Comparison of ENCODE assay signal across 19 cellular contexts in the genomic region with DNA sequence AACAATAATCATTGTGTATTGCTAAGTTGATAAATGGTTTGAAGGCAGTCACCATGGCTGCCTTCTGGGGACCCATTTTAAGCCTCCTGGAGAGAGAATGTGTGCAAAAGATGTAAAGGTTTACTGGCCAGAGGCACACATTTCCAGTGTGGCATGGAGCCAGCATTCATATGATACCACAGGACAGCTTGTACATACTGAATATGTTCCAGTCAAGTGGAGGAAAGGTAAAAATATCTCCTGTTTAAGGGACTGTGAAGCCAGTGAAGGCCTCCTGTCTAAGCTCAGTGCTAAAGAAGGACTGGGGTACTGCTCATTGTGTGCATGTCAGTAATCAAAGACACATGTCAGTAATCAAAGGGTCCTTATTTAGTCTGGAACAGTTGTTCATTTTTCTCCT.
DNase-seq lines count a peak whose midpoint lies in the region; ATAC-seq, FAIRE-seq and TF ChIP-seq lines count a peak whose summit lies in the region.
"Had no signal": no experiment of that assay in that cellular context is flagged by ENCODE, and none has a peak within 500 bp of the region (broad histone marks: within the 10 kb centered on the region; RNA-seq: fewer than 3 reads in every experiment).

No MANE protein-coding gene starts in this region.

- no peaks in the 10 kb centered on the region for H3K36me3 ChIP-seq in trophoblast cell (ENCODE audit: control insufficient read depth in 1 of 2, insufficient read depth in 2 of 2, low read length in 2 of 2)
- H3K36me3 ChIP-seq: brain microvascular endothelial cell, neural progenitor cell had no signal

- H2AFZ ChIP-seq in trophoblast cell (ENCODE audit: insufficient read depth, low read length, poor library complexity) = no peak overlapping the region
- H2AFZ ChIP-seq: neural progenitor cell had no signal

- H4K12ac ChIP-seq in trophoblast cell (ENCODE audit: low read depth, low read length) = no peak overlapping the region

- H3K14ac ChIP-seq in trophoblast cell (ENCODE audit: low read length) = no peak overlapping the region

- TF ChIP-seq CTCF in fibroblast of the aortic adventitia (IDR thresholded peaks at IDR 0.05; ENCODE audit: insufficient read depth, low read length) = no peak

- H3K4me2 ChIP-seq in trophoblast cell (ENCODE audit: low read length) = no peak overlapping the region
- H3K4me2 ChIP-seq: neural progenitor cell had no signal

- H3K9ac ChIP-seq in trophoblast cell (ENCODE audit: low read length) = peak overlapping the region; percentile 21
- H3K9ac ChIP-seq: neural progenitor cell had no signal

- H3K27me3 ChIP-seq in trophoblast cell (ENCODE audit: insufficient read depth, low read length) = no peaks in the 10 kb centered on the region
- H3K27me3 ChIP-seq: brain microvascular endothelial cell, neural progenitor cell had no signal

- H3K23ac ChIP-seq in trophoblast cell (ENCODE audit: low read length) = peak overlapping the region; percentile 96

- no peaks in the 10 kb centered on the region for H3K4me1 ChIP-seq in trophoblast cell (ENCODE audit: control insufficient read depth in 1 of 2, insufficient read depth in 2 of 2, low read length in 2 of 2)
- H3K4me1 ChIP-seq: neural progenitor cell had no signal

- DNase-seq in H54 (ENCODE audit: insufficient read length, low spot score) = no peak
- peak; percentile 74 for DNase-seq in NCI-H2171 treated with DMSO at 0.1 percent for 48 hours (lab: John Stamatoyannopoulos, UW)
- DNase-seq in fibroblast of the aortic adventitia (ENCODE audit: low read depth) = peak; percentile 13
- DNase-seq in trophoblast cell = no peak
- no peak for DNase-seq in T-helper 9 cell
- DNase-seq in activated CD4-positive, CD25-positive, alpha-beta regulatory T cell treated with anti-CD3 and anti-CD28 coated beads, Interleukin-2, amount 50 U/mL, for 72 hours = no peak
- DNase-seq: activated CD4-positive, alpha-beta T cell treated with anti-CD3 and anti-CD28 coated beads for 48 hours; activated naive CD4-positive, alpha-beta T cell treated with anti-CD3 and anti-CD28 coated beads, Interleukin-2, amount 50 U/mL, for 16 hours; brain microvascular endothelial cell; DMS79 treated with DMSO at 0.1 percent for 48 hours; effector memory CD4-positive, alpha-beta T cell; foreskin melanocyte; GOT3; NCI-H1694 treated with DMSO at 0.1 percent for 48 hours; NK-92 treated with Interleukin-12 subunit alpha and Interleukin-12 subunit beta, amount 100 ng/mL, for 24 hours; stimulated activated CD4-positive, alpha-beta T cell treated with anti-CD3 and anti-CD28 coated beads, Interleukin-2, amount 100 ng/mL, for 24 hours had no signal

- no peaks in the 10 kb centered on the region for H3K79me2 ChIP-seq in trophoblast cell (ENCODE audit: control insufficient read depth, insufficient read depth, low read length, poor library complexity)

- no peak overlapping the region for H3K18ac ChIP-seq in trophoblast cell (ENCODE audit: low read length)

- H3K4me3 ChIP-seq in fibroblast of the aortic adventitia (ENCODE audit: low read depth, low read length) (no peak overlapping the region), trophoblast cell (ENCODE audit: low read depth, low read length) (no peak overlapping the region)
- H3K4me3 ChIP-seq: neural progenitor cell had no signal

- no peak overlapping the region for H4K8ac ChIP-seq in trophoblast cell (ENCODE audit: low read depth, low read length)

- peak; percentile 11 for FAIRE-seq in H54 (lab: Jason Lieb, UNC)

- H2BK5ac ChIP-seq in trophoblast cell (ENCODE audit: low read depth, low read length, poor library complexity) = no peak overlapping the region

- no peak overlapping the region for H3K27ac ChIP-seq in trophoblast cell (ENCODE audit: low read depth, low read length)
- H3K27ac ChIP-seq: brain microvascular endothelial cell, C4-2B, neural progenitor cell had no signal

- no peak for TF ChIP-seq POLR2A in H54 (IDR thresholded peaks at IDR 0.05; ENCODE audit: low read depth, low read length)

- H2BK12ac ChIP-seq in trophoblast cell (ENCODE audit: low read length) = no peak overlapping the region

- no peaks in the 10 kb centered on the region for H3K79me1 ChIP-seq in trophoblast cell (ENCODE audit: low read length)

- ATAC-seq in HG03378 (IDR thresholded peaks at IDR 0.05; ENCODE audit: unreplicated experiment) = no peak

- no peaks in the 10 kb centered on the region for H3K9me3 ChIP-seq in trophoblast cell (ENCODE audit: insufficient read depth, low read depth, low read length)

- no peak overlapping the region for H3K4ac ChIP-seq in trophoblast cell (ENCODE audit: low read depth, low read length)

- H2AK5ac ChIP-seq in trophoblast cell (ENCODE audit: low read length) = no peak overlapping the region

- H4K91ac ChIP-seq in trophoblast cell (ENCODE audit: low read depth, low read length) = no peak overlapping the region

- no peak overlapping the region for H2BK120ac ChIP-seq in trophoblast cell (ENCODE audit: insufficient read depth, low read length, poor library complexity)

Comparison
In these comparisons a context has a peak if more than half of its experiments do, and no peak if none do; other contexts are left out.
1. DNase-seq: peak in NCI-H2171 treated with DMSO at 0.1 percent for 48 hours (single experiment) and fibroblast of the aortic adventitia (single experiment); none in H54 (single experiment), trophoblast cell (0 of 2), T-helper 9 cell (single experiment) and activated CD4-positive, CD25-positive, alpha-beta regulatory T cell treated with anti-CD3 and anti-CD28 coated beads, Interleukin-2, amount 50 U/mL, for 72 hours (single experiment).